Comparison of ENCODE assay signal across 21 cellular contexts in the genomic region with DNA sequence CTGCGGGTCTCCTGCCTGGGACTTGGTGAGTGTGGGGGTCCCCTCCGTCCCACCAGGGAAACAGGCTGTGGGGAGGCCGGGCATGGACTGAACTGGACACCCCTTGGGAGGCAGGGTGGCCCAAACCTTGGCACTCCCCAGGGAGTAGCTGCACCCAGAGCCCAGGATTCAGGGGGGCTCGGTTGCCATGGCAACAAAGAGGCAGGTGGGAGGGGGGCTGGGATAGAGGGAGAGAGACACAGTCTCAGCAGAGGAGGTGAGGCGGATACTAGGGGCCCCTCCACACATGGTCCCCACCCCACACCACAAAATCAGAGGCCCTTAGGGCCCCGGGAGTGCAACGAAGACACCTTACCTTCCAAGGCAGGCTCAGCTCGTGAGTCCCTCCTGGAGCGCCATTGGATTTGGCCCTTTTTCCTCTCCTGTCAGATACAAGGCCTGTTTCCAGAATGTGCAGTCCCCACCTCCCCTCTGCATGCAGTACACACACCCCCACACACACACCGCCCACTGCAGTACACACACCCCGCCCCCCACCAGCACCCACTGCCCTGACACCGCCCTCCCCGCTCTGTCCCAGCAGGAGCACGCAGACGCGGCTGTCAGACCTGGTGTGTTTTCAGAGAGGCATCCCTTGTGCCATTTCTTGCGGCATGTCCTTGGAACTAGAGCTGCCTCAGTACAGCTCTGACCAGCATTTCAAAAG.
"Had no signal": no experiment of that assay in that cellular context is flagged by ENCODE, and none has a peak within 500 bp of the region (broad histone marks: within the 10 kb centered on the region; RNA-seq: fewer than 3 reads in every experiment).

No MANE protein-coding gene starts in this region.

- DNase-seq: islet precursor cell; left ventricle myocardium inferior; midbrain; naive thymus-derived CD4-positive, alpha-beta T cell; nucleus accumbens; retina; sigmoid colon; small intestine; spleen; stimulated activated CD4-positive, alpha-beta T cell treated with anti-CD3 and anti-CD28 coated beads, Interleukin-4, amount 100 ng/mL, for 24 hours; stimulated activated naive CD4-positive, alpha-beta T cell; stomach; tibial artery; upper lobe of right lung had no signal

- H3K27me3 ChIP-seq: hepatocyte, pancreas, sigmoid colon, spleen, stomach, upper lobe of right lung had no signal

- H3K27ac ChIP-seq: hepatocyte, left ventricle myocardium inferior, pancreas, prostate gland, sigmoid colon, spleen, stomach, thoracic aorta, tibial artery, upper lobe of right lung had no signal

- H3K36me3 ChIP-seq: pancreas, prostate gland, tibial artery, upper lobe of right lung had no signal

- H3K4me1 ChIP-seq: left ventricle myocardium inferior, pancreas, prostate gland, sigmoid colon, spleen, stomach, tibial artery, upper lobe of right lung had no signal

- H3K9me3 ChIP-seq: left ventricle myocardium inferior, mucosa of descending colon, pancreas, prostate gland, sigmoid colon, spleen, stomach, thoracic aorta, tibial artery, upper lobe of right lung had no signal

- H3K4me3 ChIP-seq: hepatocyte, left ventricle myocardium inferior, mucosa of descending colon, pancreas, prostate gland, sigmoid colon, spleen, stomach, thoracic aorta, tibial artery, upper lobe of right lung had no signal

- ATAC-seq: mucosa of descending colon; naive thymus-derived CD4-positive, alpha-beta T cell; pancreas; right cardiac atrium; stimulated activated effector memory CD8-positive, alpha-beta T cell treated with anti-CD3 and anti-CD28 coated beads, Interleukin-12 subunit alpha, Interleukin-12 subunit beta, amount 100 ng/mL, for 72 hours; upper lobe of right lung had no signal
